Comparison of ENCODE assay signal across 2 cellular contexts in the genomic region with DNA sequence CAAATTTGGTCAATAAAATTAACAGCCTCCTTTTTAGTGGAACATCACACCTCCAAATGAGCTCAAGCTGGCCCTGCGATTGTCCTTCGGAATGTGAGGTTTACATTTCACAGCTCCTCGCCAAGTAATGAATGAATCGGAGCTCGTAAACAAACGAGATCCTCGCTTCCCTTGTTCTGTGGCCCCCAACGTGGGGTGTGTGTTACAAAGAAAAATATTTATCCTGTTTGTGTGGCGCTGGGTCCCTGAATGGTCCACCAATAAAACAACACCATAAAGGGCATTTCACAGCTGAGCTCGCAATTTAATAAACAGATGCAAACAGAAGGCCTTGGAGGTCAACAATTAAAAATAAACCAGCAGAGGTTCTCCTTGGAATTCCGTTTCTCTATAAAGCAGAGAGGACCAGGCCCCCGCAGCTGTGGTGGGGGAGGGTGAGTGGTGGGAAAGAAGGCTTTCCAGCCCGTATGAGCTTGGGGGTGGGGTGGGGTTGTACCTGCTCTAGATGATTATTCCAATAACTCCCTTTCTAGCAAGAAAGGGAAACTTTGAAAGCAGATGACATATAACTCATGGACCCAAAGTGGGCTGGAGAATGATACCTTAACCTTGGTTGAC.
TF ChIP-seq lines count a peak whose summit lies in the region.

No MANE protein-coding gene starts in this region.

TF ChIP-seq in HEK293, 187 proteins besides CTCF, POLR2A, EP300 and RAD21:
- no peak for TF ChIP-seq KLF7 (tag by site-specific recombination; IDR thresholded peaks at IDR 0.05; ENCODE audit: borderline replicate concordance)
- TF ChIP-seq FEZF1 (tag by site-specific recombination; IDR thresholded peaks at IDR 0.05), result peak; percentile 65
- TF ChIP-seq ZNF792 (tag by site-specific recombination; IDR thresholded peaks at IDR 0.05), result no peak
- no peak for TF ChIP-seq ZNF843 (tag by site-specific recombination; IDR thresholded peaks at IDR 0.05)
- TF ChIP-seq ZBTB7A (tag by site-specific recombination; IDR thresholded peaks at IDR 0.05; ENCODE audit: low read depth), result no peak
- peak; percentile 78 for TF ChIP-seq GLIS1 (tag by site-specific recombination; IDR thresholded peaks at IDR 0.05)

TF ChIP-seq in H1, 55 proteins besides CTCF, POLR2A, EP300 and RAD21:
- TF ChIP-seq, protein P1, sequence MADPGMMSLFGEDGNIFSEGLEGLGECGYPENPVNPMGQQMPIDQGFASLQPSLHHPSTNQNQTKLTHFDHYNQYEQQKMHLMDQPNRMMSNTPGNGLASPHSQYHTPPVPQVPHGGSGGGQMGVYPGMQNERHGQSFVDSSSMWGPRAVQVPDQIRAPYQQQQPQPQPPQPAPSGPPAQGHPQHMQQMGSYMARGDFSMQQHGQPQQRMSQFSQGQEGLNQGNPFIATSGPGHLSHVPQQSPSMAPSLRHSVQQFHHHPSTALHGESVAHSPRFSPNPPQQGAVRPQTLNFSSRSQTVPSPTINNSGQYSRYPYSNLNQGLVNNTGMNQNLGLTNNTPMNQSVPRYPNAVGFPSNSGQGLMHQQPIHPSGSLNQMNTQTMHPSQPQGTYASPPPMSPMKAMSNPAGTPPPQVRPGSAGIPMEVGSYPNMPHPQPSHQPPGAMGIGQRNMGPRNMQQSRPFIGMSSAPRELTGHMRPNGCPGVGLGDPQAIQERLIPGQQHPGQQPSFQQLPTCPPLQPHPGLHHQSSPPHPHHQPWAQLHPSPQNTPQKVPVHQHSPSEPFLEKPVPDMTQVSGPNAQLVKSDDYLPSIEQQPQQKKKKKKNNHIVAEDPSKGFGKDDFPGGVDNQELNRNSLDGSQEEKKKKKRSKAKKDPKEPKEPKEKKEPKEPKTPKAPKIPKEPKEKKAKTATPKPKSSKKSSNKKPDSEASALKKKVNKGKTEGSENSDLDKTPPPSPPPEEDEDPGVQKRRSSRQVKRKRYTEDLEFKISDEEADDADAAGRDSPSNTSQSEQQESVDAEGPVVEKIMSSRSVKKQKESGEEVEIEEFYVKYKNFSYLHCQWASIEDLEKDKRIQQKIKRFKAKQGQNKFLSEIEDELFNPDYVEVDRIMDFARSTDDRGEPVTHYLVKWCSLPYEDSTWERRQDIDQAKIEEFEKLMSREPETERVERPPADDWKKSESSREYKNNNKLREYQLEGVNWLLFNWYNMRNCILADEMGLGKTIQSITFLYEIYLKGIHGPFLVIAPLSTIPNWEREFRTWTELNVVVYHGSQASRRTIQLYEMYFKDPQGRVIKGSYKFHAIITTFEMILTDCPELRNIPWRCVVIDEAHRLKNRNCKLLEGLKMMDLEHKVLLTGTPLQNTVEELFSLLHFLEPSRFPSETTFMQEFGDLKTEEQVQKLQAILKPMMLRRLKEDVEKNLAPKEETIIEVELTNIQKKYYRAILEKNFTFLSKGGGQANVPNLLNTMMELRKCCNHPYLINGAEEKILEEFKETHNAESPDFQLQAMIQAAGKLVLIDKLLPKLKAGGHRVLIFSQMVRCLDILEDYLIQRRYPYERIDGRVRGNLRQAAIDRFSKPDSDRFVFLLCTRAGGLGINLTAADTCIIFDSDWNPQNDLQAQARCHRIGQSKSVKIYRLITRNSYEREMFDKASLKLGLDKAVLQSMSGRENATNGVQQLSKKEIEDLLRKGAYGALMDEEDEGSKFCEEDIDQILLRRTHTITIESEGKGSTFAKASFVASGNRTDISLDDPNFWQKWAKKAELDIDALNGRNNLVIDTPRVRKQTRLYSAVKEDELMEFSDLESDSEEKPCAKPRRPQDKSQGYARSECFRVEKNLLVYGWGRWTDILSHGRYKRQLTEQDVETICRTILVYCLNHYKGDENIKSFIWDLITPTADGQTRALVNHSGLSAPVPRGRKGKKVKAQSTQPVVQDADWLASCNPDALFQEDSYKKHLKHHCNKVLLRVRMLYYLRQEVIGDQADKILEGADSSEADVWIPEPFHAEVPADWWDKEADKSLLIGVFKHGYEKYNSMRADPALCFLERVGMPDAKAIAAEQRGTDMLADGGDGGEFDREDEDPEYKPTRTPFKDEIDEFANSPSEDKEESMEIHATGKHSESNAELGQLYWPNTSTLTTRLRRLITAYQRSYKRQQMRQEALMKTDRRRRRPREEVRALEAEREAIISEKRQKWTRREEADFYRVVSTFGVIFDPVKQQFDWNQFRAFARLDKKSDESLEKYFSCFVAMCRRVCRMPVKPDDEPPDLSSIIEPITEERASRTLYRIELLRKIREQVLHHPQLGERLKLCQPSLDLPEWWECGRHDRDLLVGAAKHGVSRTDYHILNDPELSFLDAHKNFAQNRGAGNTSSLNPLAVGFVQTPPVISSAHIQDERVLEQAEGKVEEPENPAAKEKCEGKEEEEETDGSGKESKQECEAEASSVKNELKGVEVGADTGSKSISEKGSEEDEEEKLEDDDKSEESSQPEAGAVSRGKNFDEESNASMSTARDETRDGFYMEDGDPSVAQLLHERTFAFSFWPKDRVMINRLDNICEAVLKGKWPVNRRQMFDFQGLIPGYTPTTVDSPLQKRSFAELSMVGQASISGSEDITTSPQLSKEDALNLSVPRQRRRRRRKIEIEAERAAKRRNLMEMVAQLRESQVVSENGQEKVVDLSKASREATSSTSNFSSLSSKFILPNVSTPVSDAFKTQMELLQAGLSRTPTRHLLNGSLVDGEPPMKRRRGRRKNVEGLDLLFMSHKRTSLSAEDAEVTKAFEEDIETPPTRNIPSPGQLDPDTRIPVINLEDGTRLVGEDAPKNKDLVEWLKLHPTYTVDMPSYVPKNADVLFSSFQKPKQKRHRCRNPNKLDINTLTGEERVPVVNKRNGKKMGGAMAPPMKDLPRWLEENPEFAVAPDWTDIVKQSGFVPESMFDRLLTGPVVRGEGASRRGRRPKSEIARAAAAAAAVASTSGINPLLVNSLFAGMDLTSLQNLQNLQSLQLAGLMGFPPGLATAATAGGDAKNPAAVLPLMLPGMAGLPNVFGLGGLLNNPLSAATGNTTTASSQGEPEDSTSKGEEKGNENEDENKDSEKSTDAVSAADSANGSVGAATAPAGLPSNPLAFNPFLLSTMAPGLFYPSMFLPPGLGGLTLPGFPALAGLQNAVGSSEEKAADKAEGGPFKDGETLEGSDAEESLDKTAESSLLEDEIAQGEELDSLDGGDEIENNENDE (IDR thresholded peaks at IDR 0.05; ENCODE audit: insufficient replicate concordance, low read length), result no peak
- TF ChIP-seq CBX5 (IDR thresholded peaks at IDR 0.05; ENCODE audit: low read depth, low read length) (no peak), TBP (IDR thresholded peaks at IDR 0.05; ENCODE audit: low read depth, low read length) (no peak), TEAD4 (IDR thresholded peaks at IDR 0.05; ENCODE audit: low read depth, low read length) (peak; percentile 47; the same call in 1 of the 2 replicates), SP4 (IDR thresholded peaks at IDR 0.05; ENCODE audit: low read length) (no peak), NRF1 (IDR thresholded peaks at IDR 0.05; ENCODE audit: low read depth, low read length) (no peak), POLR2AphosphoS5 (IDR thresholded peaks at IDR 0.05; ENCODE audit: low read depth, low read length) (no peak), GTF2F1 (IDR thresholded peaks at IDR 0.05; ENCODE audit: borderline replicate concordance, low read depth, low read length) (no peak), EGR1 (IDR thresholded peaks at IDR 0.05; ENCODE audit: borderline replicate concordance, low read depth, low read length) (no peak), CHD2 (IDR thresholded peaks at IDR 0.05; ENCODE audit: low read length) (no peak), PHF8 (conservative IDR thresholded peaks at IDR 0.05; ENCODE audit: low read depth, low read length) (no peak), HDAC6 (IDR thresholded peaks at IDR 0.05; ENCODE audit: low read depth, low read length) (no peak), SP1 (IDR thresholded peaks at IDR 0.05; ENCODE audit: low read depth, low read length) (peak; percentile 55; the same call in 1 of the 2 replicates), ASH2L (IDR thresholded peaks at IDR 0.05; ENCODE audit: low read length) (peak; percentile 97), RBBP5 (IDR thresholded peaks at IDR 0.05; ENCODE audit: borderline replicate concordance, low read depth, low read length) (peak; percentile 62; the same call in 1 of the 2 replicates), SIRT6 (IDR thresholded peaks at IDR 0.05; ENCODE audit: low read length) (no peak), JUN (IDR thresholded peaks at IDR 0.05; ENCODE audit: low read depth, low read length) (no peak), NANOG (IDR thresholded peaks at IDR 0.05; ENCODE audit: insufficient read depth, low read depth, low read length, poor library complexity, severe bottlenecking) (no peak), KDM4A (IDR thresholded peaks at IDR 0.05; ENCODE audit: low read depth, low read length, severe bottlenecking) (no peak), KDM1A (IDR thresholded peaks at IDR 0.05; ENCODE audit: borderline replicate concordance, low read length) (no peak), CTBP2 (IDR thresholded peaks at IDR 0.05; ENCODE audit: borderline replicate concordance, insufficient read depth, insufficient read length, low read length) (no peak), EZH2 (IDR thresholded peaks at IDR 0.05; ENCODE audit: low read depth, low read length, severe bottlenecking) (no peak), TCF12 (IDR thresholded peaks at IDR 0.05; ENCODE audit: low read depth, low read length) (peak; percentile 57; the same call in 1 of the 2 replicates), HDAC2 (IDR thresholded peaks at IDR 0.05; ENCODE audit: borderline replicate concordance in 1 of 2, low read depth in 2 of 2, low read length in 2 of 2) (no peak), USF2 (IDR thresholded peaks at IDR 0.05; ENCODE audit: low read length) (no peak)
- TF ChIP-seq, protein P2, sequence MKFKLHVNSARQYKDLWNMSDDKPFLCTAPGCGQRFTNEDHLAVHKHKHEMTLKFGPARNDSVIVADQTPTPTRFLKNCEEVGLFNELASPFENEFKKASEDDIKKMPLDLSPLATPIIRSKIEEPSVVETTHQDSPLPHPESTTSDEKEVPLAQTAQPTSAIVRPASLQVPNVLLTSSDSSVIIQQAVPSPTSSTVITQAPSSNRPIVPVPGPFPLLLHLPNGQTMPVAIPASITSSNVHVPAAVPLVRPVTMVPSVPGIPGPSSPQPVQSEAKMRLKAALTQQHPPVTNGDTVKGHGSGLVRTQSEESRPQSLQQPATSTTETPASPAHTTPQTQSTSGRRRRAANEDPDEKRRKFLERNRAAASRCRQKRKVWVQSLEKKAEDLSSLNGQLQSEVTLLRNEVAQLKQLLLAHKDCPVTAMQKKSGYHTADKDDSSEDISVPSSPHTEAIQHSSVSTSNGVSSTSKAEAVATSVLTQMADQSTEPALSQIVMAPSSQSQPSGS (IDR thresholded peaks at IDR 0.05; ENCODE audit: low read length), result no peak
- TF ChIP-seq, protein P3, sequence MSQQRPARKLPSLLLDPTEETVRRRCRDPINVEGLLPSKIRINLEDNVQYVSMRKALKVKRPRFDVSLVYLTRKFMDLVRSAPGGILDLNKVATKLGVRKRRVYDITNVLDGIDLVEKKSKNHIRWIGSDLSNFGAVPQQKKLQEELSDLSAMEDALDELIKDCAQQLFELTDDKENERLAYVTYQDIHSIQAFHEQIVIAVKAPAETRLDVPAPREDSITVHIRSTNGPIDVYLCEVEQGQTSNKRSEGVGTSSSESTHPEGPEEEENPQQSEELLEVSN (IDR thresholded peaks at IDR 0.05), result peak; percentile 45; the same call in 1 of the 2 replicates
